17 cellular contexts compared by ENCODE assay signal in the genomic region with DNA sequence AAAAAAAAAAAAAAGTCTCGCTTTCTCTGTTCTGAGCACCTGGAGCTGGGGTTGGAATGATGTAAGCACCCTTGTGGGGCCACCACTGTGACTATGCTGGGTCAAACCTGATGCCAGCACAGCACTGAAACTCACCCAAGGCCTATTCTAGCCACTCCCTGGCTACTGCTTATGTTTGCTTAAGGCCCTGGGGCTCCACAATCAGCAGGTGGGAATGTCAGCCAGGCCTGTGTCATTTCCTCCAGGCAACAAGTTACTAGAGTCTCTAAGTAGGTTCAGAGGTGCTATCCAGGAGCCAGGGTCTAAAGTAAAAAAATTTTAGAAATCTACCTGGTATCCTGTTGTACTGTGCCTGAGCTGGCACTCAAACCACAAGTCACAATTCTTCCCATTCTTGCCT.
"Had no signal": no experiment of that assay in that cellular context is flagged by ENCODE, and none has a peak within 500 bp of the region (broad histone marks: within the 10 kb centered on the region; RNA-seq: fewer than 3 reads in every experiment).

No MANE protein-coding gene starts in this region.

- ATAC-seq: activated naive CD8-positive, alpha-beta T cell treated with anti-CD3 and anti-CD28 coated beads, Interleukin-2, amount 50 U/mL, for 24 hours; left lobe of liver; natural killer cell treated with Interleukin-12 subunit alpha and Interleukin-12 subunit beta and Interleukin-15 and Interleukin-18, amount 100 ng/mL, for 72 hours; psoas muscle; sciatic nerve had no signal

- H3K27me3 ChIP-seq: spleen, upper lobe of left lung had no signal

- H3K4me1 ChIP-seq: psoas muscle, spleen, upper lobe of left lung had no signal

- DNase-seq: activated B cell treated with CpG ODN at 0.5 μM for 24 hours; activated CD4-positive, alpha-beta T cell treated with anti-CD3 and anti-CD28 coated beads, Interleukin-2, amount 10 ng/mL, durations not matched to agents 24 days and 14 days; activated CD8-positive, alpha-beta memory T cell treated with anti-CD3 and anti-CD28 coated beads for 24 hours; activated naive CD4-positive, alpha-beta T cell treated with Interleukin-2 at 50 U/mL for 16 hours; activated naive CD8-positive, alpha-beta T cell treated with anti-CD3 and anti-CD28 coated beads, Interleukin-2, amount 50 U/mL, for 24 hours; central memory CD4-positive, alpha-beta T cell; cortex of kidney; effector CD8-positive, alpha-beta T cell; nucleus accumbens; psoas muscle; spleen; stimulated activated CD4-positive, alpha-beta T cell treated with anti-CD3 and anti-CD28 coated beads, Interleukin-2, amount 100 ng/mL, for 24 hours; stimulated activated naive CD4-positive, alpha-beta T cell; upper lobe of left lung had no signal

- H3K27ac ChIP-seq: psoas muscle, spleen, upper lobe of left lung had no signal
